10 cellular contexts compared by ENCODE assay signal in the genomic region with DNA sequence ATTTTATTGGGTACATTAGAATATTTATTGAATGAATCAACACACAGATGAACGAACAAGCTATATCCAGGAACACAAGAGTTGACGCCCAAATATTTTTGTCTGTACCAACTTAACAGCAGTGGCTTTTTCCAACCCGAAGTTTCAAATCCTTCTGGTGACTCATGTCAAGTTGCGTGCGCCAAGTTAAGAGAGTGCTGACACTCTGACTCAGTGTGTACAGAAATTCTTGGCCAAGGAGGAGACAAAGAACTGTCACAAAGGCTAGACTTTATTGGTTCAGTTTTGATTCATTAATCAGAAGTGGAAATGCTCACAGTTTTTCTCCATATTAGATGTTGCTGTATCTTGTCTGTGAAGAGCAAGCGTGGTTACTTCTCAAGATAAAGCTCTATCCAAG. TPM values are rescaled to one million over a fixed set of nuclear protein-coding genes. Genes with fewer than 3 reads are reported as not detected.
DNase-seq lines count a peak whose midpoint lies in the region; TF ChIP-seq lines count a peak whose summit lies in the region.
"Had no signal": no experiment of that assay in that cellular context is flagged by ENCODE, and none has a peak within 500 bp of the region (broad histone marks: within the 10 kb centered on the region; RNA-seq: fewer than 3 reads in every experiment).

No MANE protein-coding gene starts in this region.

- H3K4ac ChIP-seq in mesenchymal stem cell (ENCODE audit: low read depth in 1 of 2, low read length in 2 of 2): no peak overlapping the region

- no peak overlapping the region for H2BK12ac ChIP-seq in mesenchymal stem cell (ENCODE audit: low read length in 2 of 2)

- peaks cover 7% of the 10 kb centered on the region for H3K27me3 Mint-ChIP-seq in activated CD4-positive, alpha-beta T cell treated with anti-CD3 and anti-CD28 coated beads, Interleukin-2, amount 10 ng/mL, durations not matched to agents 7 days and 5 days
- H3K27me3 Mint-ChIP-seq: progenitor cell of endocrine pancreas had no signal

- no peak overlapping the region for H2AFZ ChIP-seq in mesenchymal stem cell (ENCODE audit: low read depth, low read length)

- TF ChIP-seq POLR2A in testis (IDR thresholded peaks at IDR 0.05): no peak

- 0% methylated on average over 5 of the region's 6 CpGs for WGBS in mesenchymal stem cell
- WGBS in testis, 2 donors: 45 to 52% methylated on average over 6 of the region's 6 CpGs

- no peak overlapping the region for H3K23ac ChIP-seq in mesenchymal stem cell (ENCODE audit: low read length in 2 of 2)

- DNase-seq in ACHN (peak; percentile 81), MG63 (peak; percentile 31), choroid plexus epithelial cell (ENCODE audit: low read depth) (peak; percentile 82), mesenchymal stem cell (peak; percentile 89), NCI-H2196 treated with DMSO at 0.1 percent for 48 hours (lab: John Stamatoyannopoulos, UW; ENCODE audit: unreplicated experiment) (no peak), testis (no peak), GOT3 (lab: John Stamatoyannopoulos, UW) (no peak)
- DNase-seq in activated CD4-positive, alpha-beta T cell treated with anti-CD3 and anti-CD28 coated beads, Interleukin-2, amount 10 ng/mL, durations not matched to agents 7 days and 5 days: no peak

- no peak overlapping the region for H3K14ac ChIP-seq in mesenchymal stem cell (ENCODE audit: low read length in 2 of 2)

- no peak overlapping the region for H4K8ac ChIP-seq in mesenchymal stem cell (ENCODE audit: low read length)

- H3K4me1 ChIP-seq in mesenchymal stem cell (ENCODE audit: control insufficient read depth, insufficient read depth, low read depth, low read length): peaks cover 4% of the 10 kb centered on the region
- no peaks in the 10 kb centered on the region for H3K4me1 ChIP-seq in testis
- H3K4me1 ChIP-seq: body of pancreas had no signal

- no peak overlapping the region for H2BK5ac ChIP-seq in mesenchymal stem cell (ENCODE audit: low read depth, low read length, poor library complexity, severe bottlenecking)

- no peak overlapping the region for H3K18ac ChIP-seq in mesenchymal stem cell (ENCODE audit: low read depth in 1 of 2, low read length in 2 of 2)

- H3K27ac Mint-ChIP-seq in activated CD4-positive, alpha-beta T cell treated with anti-CD3 and anti-CD28 coated beads, Interleukin-2, amount 10 ng/mL, durations not matched to agents 7 days and 5 days: no peak overlapping the region
- H3K27ac Mint-ChIP-seq: progenitor cell of endocrine pancreas had no signal

- TF ChIP-seq CTCF in choroid plexus epithelial cell (conservative IDR thresholded peaks at IDR 0.05; ENCODE audit: low read depth, low read length): no peak
- no peak for TF ChIP-seq CTCF in testis (IDR thresholded peaks at IDR 0.05)

- no peak overlapping the region for H3K4me3 Mint-ChIP-seq in activated CD4-positive, alpha-beta T cell treated with anti-CD3 and anti-CD28 coated beads, Interleukin-2, amount 10 ng/mL, durations not matched to agents 7 days and 5 days

- H2BK15ac ChIP-seq in mesenchymal stem cell (ENCODE audit: low read depth, poor library complexity, severe bottlenecking): no peak overlapping the region

- no peaks in the 10 kb centered on the region for H3K9me3 Mint-ChIP-seq in activated CD4-positive, alpha-beta T cell treated with anti-CD3 and anti-CD28 coated beads, Interleukin-2, amount 10 ng/mL, durations not matched to agents 7 days and 5 days

- H2AK5ac ChIP-seq in mesenchymal stem cell (ENCODE audit: low read length, severe bottlenecking): no peak overlapping the region

- peak overlapping the region; percentile 82 for H3K9ac ChIP-seq in mesenchymal stem cell (ENCODE audit: low read length)

- H3K36me3 Mint-ChIP-seq in activated CD4-positive, alpha-beta T cell treated with anti-CD3 and anti-CD28 coated beads, Interleukin-2, amount 10 ng/mL, durations not matched to agents 7 days and 5 days (ENCODE audit: low read depth): no peaks in the 10 kb centered on the region

- no peak overlapping the region for H2BK120ac ChIP-seq in mesenchymal stem cell (ENCODE audit: low read depth, low read length)

- H4K91ac ChIP-seq in mesenchymal stem cell (ENCODE audit: low read length): no peak overlapping the region

- H3K36me3 ChIP-seq in MG63 (no peaks in the 10 kb centered on the region), mesenchymal stem cell (ENCODE audit: control insufficient read depth in 1 of 2, insufficient read depth in 2 of 2, low read depth in 1 of 2, low read length in 2 of 2) (no peaks in the 10 kb centered on the region), testis (ENCODE audit: low read depth, missing control alignments) (no peaks in the 10 kb centered on the region)

- H3K4me3 ChIP-seq in MG63: no peak overlapping the region
- H3K4me3 ChIP-seq in choroid plexus epithelial cell (ENCODE audit: low read depth, low read length): no peak overlapping the region
- H3K4me3 ChIP-seq in mesenchymal stem cell (ENCODE audit: insufficient read depth in 1 of 2, low read depth in 1 of 2, low read length in 2 of 2): peak overlapping the region in 1 of 2 experiments; percentile 38
- H3K4me3 ChIP-seq in testis: no peak overlapping the region
- H3K4me3 ChIP-seq: body of pancreas had no signal

- H3K27me3 ChIP-seq in MG63: no peaks in the 10 kb centered on the region
- no peaks in the 10 kb centered on the region for H3K27me3 ChIP-seq in mesenchymal stem cell (ENCODE audit: control insufficient read depth in 1 of 2, insufficient read depth in 1 of 2, low read length in 2 of 2)
- no peaks in the 10 kb centered on the region for H3K27me3 ChIP-seq in testis
- H3K27me3 ChIP-seq: body of pancreas had no signal

- H3K27ac ChIP-seq in mesenchymal stem cell (ENCODE audit: low read length, poor library complexity, severe bottlenecking) (peak overlapping the region; percentile 63), testis (no peak overlapping the region)
- H3K27ac ChIP-seq: body of pancreas had no signal

- intact Hi-C loops in testis (cut with DNase I; ENCODE audit: low total_unique reads): no loop called here

- in situ Hi-C loops in ACHN (cut with HindIII; ENCODE audit: low pct_ligation_motif_present, low pct_unique_long_range_greater_than_20kb, low sequenced_read_pairs): no loop called here

- POLR2A ChIA-PET in activated CD4-positive, alpha-beta T cell treated with anti-CD3 and anti-CD28 coated beads, Interleukin-2, amount 10 ng/mL, durations not matched to agents 7 days and 5 days (lab: Charles Lee): no interaction called here

- no peaks in the 10 kb centered on the region for H3K4me1 Mint-ChIP-seq in activated CD4-positive, alpha-beta T cell treated with anti-CD3 and anti-CD28 coated beads, Interleukin-2, amount 10 ng/mL, durations not matched to agents 7 days and 5 days

- no peak overlapping the region for H3K4me2 ChIP-seq in mesenchymal stem cell (ENCODE audit: low read length, poor library complexity, severe bottlenecking)

- H3K9me3 ChIP-seq in MG63 (no peaks in the 10 kb centered on the region), mesenchymal stem cell (ENCODE audit: control insufficient read depth, low read length) (no peaks in the 10 kb centered on the region), testis (no peaks in the 10 kb centered on the region)
- H3K9me3 ChIP-seq: body of pancreas had no signal

- no peaks in the 10 kb centered on the region for H3K79me1 ChIP-seq in mesenchymal stem cell (replicated peaks; ENCODE audit: low read length, poor library complexity, severe bottlenecking)

- CTCF ChIA-PET in activated CD4-positive, alpha-beta T cell treated with anti-CD3 and anti-CD28 coated beads, Interleukin-2, amount 10 ng/mL, durations not matched to agents 7 days and 5 days (lab: Charles Lee): interaction anchor here (1.8 kb wide), 2 partner anchors 11 to 16 kb away, joined by 3 to 4 read pairs; no protein-coding TSS in a partner anchor

RNA-seq across cellular contexts. Expression of a gene that starts 59.6 kb away (rescaled TPM):
- total RNA-seq in MG63 (2014; rRNA removed; shearing (Covaris generic); ENCODE audit: low replicate concordance): 6.3 and 10.3 TPM in 2 replicates
- polyA plus RNA-seq in mesenchymal stem cell (2013, experiment 1 of 2): 29.1 TPM
- 29.3 TPM for polyA plus RNA-seq in mesenchymal stem cell (2013, experiment 2 of 2)
- 10 to 100 TPM; 37.7 to 43.7 TPM for total RNA-seq in testis
- 47.0 TPM for polyA plus RNA-seq in testis (ENCODE audit: insufficient read depth, low read depth, low replicate concordance)
- 10 to 100 TPM; 14.8 to 19.6 TPM for total RNA-seq in activated CD4-positive, alpha-beta T cell treated with anti-CD3 and anti-CD28 coated beads, Interleukin-2, amount 10 ng/mL, durations not matched to agents 7 days and 5 days

Comparison
In these comparisons a context has a peak if more than half of its experiments do, and no peak if none do; other contexts are left out.
1. DNase-seq: peak in ACHN (single experiment), MG63 (single experiment), choroid plexus epithelial cell (single experiment) and mesenchymal stem cell (single experiment); none in NCI-H2196 treated with DMSO at 0.1 percent for 48 hours (single experiment), testis (single experiment), GOT3 (single experiment) and activated CD4-positive, alpha-beta T cell treated with anti-CD3 and anti-CD28 coated beads, Interleukin-2, amount 10 ng/mL, durations not matched to agents 7 days and 5 days (single experiment).